In the genomic region with DNA sequence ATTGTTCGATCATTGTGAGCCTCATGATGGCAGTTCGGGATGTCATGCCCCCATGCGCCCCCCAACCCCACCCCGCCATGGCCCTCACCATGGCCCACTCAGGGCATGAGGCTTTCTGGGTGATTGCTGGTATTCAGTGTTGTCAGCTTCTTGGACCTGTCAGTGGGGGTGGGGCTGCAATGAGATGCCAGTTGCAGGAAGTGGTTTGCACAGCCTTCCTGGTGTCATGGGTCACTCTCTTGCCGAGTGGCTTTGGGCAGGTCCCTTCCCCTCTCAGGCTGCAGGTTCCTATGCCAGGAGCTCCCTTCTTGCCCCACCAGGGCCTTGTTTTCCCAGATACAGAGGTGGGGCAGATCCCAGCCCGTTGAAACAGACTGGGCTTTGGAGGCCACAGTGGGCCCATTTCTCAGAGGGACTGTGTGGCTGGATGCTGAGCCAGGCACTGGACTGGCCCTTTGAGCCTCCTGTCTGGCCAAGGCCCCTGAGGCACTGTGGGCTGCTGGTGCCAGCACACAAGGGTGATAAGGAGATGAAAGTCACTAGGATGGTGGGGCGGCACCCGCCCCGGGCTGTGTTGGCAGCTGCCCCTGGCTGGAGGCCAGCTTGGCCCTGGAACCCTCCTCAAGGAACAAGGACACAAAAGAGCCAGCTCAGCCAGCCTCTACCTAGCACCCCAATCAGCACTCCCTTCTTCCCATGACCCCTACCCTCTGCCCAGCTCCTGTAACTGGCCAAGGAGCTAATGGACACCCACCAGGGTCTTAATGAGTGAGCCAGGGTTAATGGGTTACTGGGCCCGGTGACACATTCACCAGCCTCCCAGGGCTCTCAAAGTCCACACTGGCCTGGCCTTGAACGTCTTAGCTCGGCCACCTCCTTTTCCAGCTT, we compare ENCODE assay signal across 11 cellular contexts. TPM values are rescaled to one million over a fixed set of nuclear protein-coding genes. Genes with fewer than 3 reads are reported as not detected.
DNase-seq lines count a peak whose midpoint lies in the region; ATAC-seq lines count a peak whose summit lies in the region.
"Had no signal": no experiment of that assay in that cellular context is flagged by ENCODE, and none has a peak within 500 bp of the region (broad histone marks: within the 10 kb centered on the region; RNA-seq: fewer than 3 reads in every experiment).

No MANE protein-coding gene starts in this region.

- no peaks in the 10 kb centered on the region for H3K9me3 Mint-ChIP-seq in activated naive CD8-positive, alpha-beta T cell treated with anti-CD3 and anti-CD28 coated beads for 36 hours
- H3K9me3 Mint-ChIP-seq in activated naive CD8-positive, alpha-beta T cell treated with anti-CD3 and anti-CD28 coated beads, Interleukin-2, amount 50 U/mL, for 24 hours = no peaks in the 10 kb centered on the region
- H3K9me3 Mint-ChIP-seq: HFFc6 had no signal

- H3K4me1 Mint-ChIP-seq in activated naive CD8-positive, alpha-beta T cell treated with anti-CD3 and anti-CD28 coated beads for 36 hours = peaks cover 16% of the 10 kb centered on the region
- H3K4me1 Mint-ChIP-seq in activated naive CD8-positive, alpha-beta T cell treated with anti-CD3 and anti-CD28 coated beads, Interleukin-2, amount 50 U/mL, for 24 hours = peaks cover 19% of the 10 kb centered on the region

- H3K4me3 Mint-ChIP-seq in activated naive CD8-positive, alpha-beta T cell treated with anti-CD3 and anti-CD28 coated beads for 36 hours = no peak overlapping the region
- H3K4me3 Mint-ChIP-seq in activated naive CD8-positive, alpha-beta T cell treated with anti-CD3 and anti-CD28 coated beads, Interleukin-2, amount 50 U/mL, for 24 hours = no peak overlapping the region
- H3K4me3 Mint-ChIP-seq: HFFc6 had no signal

- ATAC-seq in activated naive CD8-positive, alpha-beta T cell treated with anti-CD3 and anti-CD28 coated beads, Interleukin-2, amount 50 U/mL, for 24 hours = no peak
- ATAC-seq in GM18517 (IDR thresholded peaks at IDR 0.05; ENCODE audit: unreplicated experiment) = no peak

- H3K27me3 Mint-ChIP-seq in activated naive CD8-positive, alpha-beta T cell treated with anti-CD3 and anti-CD28 coated beads for 36 hours = no peaks in the 10 kb centered on the region
- H3K27me3 Mint-ChIP-seq in activated naive CD8-positive, alpha-beta T cell treated with anti-CD3 and anti-CD28 coated beads, Interleukin-2, amount 50 U/mL, for 24 hours = no peaks in the 10 kb centered on the region

- H3K36me3 Mint-ChIP-seq in activated naive CD8-positive, alpha-beta T cell treated with anti-CD3 and anti-CD28 coated beads for 36 hours = no peaks in the 10 kb centered on the region
- H3K36me3 Mint-ChIP-seq in activated naive CD8-positive, alpha-beta T cell treated with anti-CD3 and anti-CD28 coated beads, Interleukin-2, amount 50 U/mL, for 24 hours (ENCODE audit: low read depth) = no peaks in the 10 kb centered on the region

- peak overlapping the region; percentile 31 for H3K27ac Mint-ChIP-seq in activated naive CD8-positive, alpha-beta T cell treated with anti-CD3 and anti-CD28 coated beads for 36 hours
- H3K27ac Mint-ChIP-seq in activated naive CD8-positive, alpha-beta T cell treated with anti-CD3 and anti-CD28 coated beads, Interleukin-2, amount 50 U/mL, for 24 hours = no peak overlapping the region
- H3K27ac Mint-ChIP-seq: HFFc6 had no signal

- DNase-seq in activated naive CD8-positive, alpha-beta T cell treated with anti-CD3 and anti-CD28 coated beads for 36 hours = no peak
- no peak for DNase-seq in activated naive CD8-positive, alpha-beta T cell treated with anti-CD3 and anti-CD28 coated beads, Interleukin-2, amount 50 U/mL, for 24 hours
- DNase-seq in SKM-1 treated with dmso at 0.1 percent for 144 hours (lab: John Stamatoyannopoulos, UW; ENCODE audit: unreplicated experiment) (peak; percentile 58), kidney tubule cell (ENCODE audit: low spot score) (peak; percentile 80), NCI-H1436 (lab: John Stamatoyannopoulos, UW) (no peak)
- no peak for DNase-seq in activated T-cell treated with anti-CD3 and anti-CD28 coated beads, Interleukin-2, amount 50 U/mL, for 1 hour
- DNase-seq in stimulated activated CD8-positive, alpha-beta memory T cell treated with anti-CD3 and anti-CD28 coated beads, Interleukin-4, amount 100 ng/mL, for 48 hours = no peak
- DNase-seq: activated CD4-positive, alpha-beta T cell treated with anti-CD3 and anti-CD28 coated beads, Interleukin-2, amount 50 U/mL, for 1 hour; HFFc6; stimulated activated CD4-positive, alpha-beta T cell treated with anti-CD3 and anti-CD28 coated beads, Interleukin-4, amount 100 ng/mL, for 24 hours had no signal

RNA-seq across cellular contexts. Expression of a gene that starts 1.5 kb away (rescaled TPM):
- total RNA-seq in activated naive CD8-positive, alpha-beta T cell treated with anti-CD3 and anti-CD28 coated beads for 36 hours = 10 to 100 TPM; 11.1 to 12.3 TPM

RNA-seq across cellular contexts. Expression of a gene that starts 8.6 kb away (rescaled TPM):
- 1 to 10 TPM in 1 of 2 experiments, under 1 TPM in 1; 0.91 to 1.1 TPM for total RNA-seq in activated naive CD8-positive, alpha-beta T cell treated with anti-CD3 and anti-CD28 coated beads for 36 hours

RNA-seq across cellular contexts. Expression of a gene that starts 45.7 kb away (rescaled TPM):
- 100 to 1,000 TPM; 221 to 222 TPM for total RNA-seq in activated naive CD8-positive, alpha-beta T cell treated with anti-CD3 and anti-CD28 coated beads for 36 hours

RNA-seq across cellular contexts. Expression of a gene that starts 46.5 kb away (rescaled TPM):
- 100 to 1,000 TPM; 127 to 145 TPM for total RNA-seq in activated naive CD8-positive, alpha-beta T cell treated with anti-CD3 and anti-CD28 coated beads for 36 hours

Comparison
In these comparisons a context has a peak if more than half of its experiments do, and no peak if none do; other contexts are left out.
1. DNase-seq: peak in SKM-1 treated with dmso at 0.1 percent for 144 hours (single experiment) and kidney tubule cell (single experiment); none in activated naive CD8-positive, alpha-beta T cell treated with anti-CD3 and anti-CD28 coated beads for 36 hours (single experiment), activated naive CD8-positive, alpha-beta T cell treated with anti-CD3 and anti-CD28 coated beads, Interleukin-2, amount 50 U/mL, for 24 hours (single experiment), activated T-cell treated with anti-CD3 and anti-CD28 coated beads, Interleukin-2, amount 50 U/mL, for 1 hour (single experiment), NCI-H1436 (single experiment) and stimulated activated CD8-positive, alpha-beta memory T cell treated with anti-CD3 and anti-CD28 coated beads, Interleukin-4, amount 100 ng/mL, for 48 hours (single experiment).